Comparison of ENCODE assay signal across 13 cellular contexts in the genomic region with DNA sequence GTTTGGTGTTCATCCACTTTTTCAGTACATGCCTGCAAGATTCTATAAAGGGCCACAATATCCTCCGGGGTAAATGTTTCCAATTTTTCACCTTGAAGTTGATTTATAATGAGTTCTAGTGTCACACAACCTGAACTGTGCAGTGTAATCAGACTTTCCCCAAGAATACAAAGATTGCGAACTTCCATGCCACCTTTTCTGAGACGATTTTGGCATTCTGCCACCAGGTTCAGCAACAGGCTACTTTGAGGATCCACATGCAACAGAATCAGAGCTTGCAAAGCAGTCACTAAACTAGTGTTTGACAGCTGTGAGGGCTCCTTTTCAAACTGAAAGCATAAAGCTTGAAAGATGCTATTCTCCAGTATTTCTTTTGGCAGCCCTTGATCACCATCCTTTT. TPM values are rescaled to one million over a fixed set of nuclear protein-coding genes. Genes with fewer than 3 reads are reported as not detected.
DNase-seq lines count a peak whose midpoint lies in the region; ATAC-seq, FAIRE-seq and TF ChIP-seq lines count a peak whose summit lies in the region.
"Had no signal": no experiment of that assay in that cellular context is flagged by ENCODE, and none has a peak within 500 bp of the region (broad histone marks: within the 10 kb centered on the region; RNA-seq: fewer than 3 reads in every experiment).

No MANE protein-coding gene starts in this region.

- no peaks in the 10 kb centered on the region for H3K36me3 Mint-ChIP-seq in glutamatergic neuron (ENCODE audit: unreplicated experiment)

- 72% methylated on average over 3 of the region's 3 CpGs for WGBS in HepG2 (ENCODE audit: low lambda C conversion rate)
- WGBS in right lobe of liver (ENCODE audit: insufficient coverage, low coverage, low lambda C conversion rate, missing lambda C conversion rate): 34% methylated on average over 3 of the region's 3 CpGs

- POLR2A ChIA-PET in HepG2 (lab: Yijun Ruan, JAX): no interaction called here
- POLR2A ChIA-PET in OCI-LY7 (lab: Charles Lee): interaction anchor here (1.4 to 3.6 kb wide), 3 partner anchors 9 to 29 kb away, joined by 3 to 15 read pairs (median 7); no protein-coding TSS in a partner anchor

- TF ChIP-seq EP300 in HepG2 (IDR thresholded peaks at IDR 0.05; ENCODE audit: low read depth in 2 of 2, low read length in 2 of 2) (no peak), HepG2 (CRISPR knock-in tag; IDR thresholded peaks at IDR 0.05; ENCODE audit: borderline replicate concordance) (no peak)

- peaks cover 50% of the 10 kb centered on the region for H3K4me1 ChIP-seq in HepG2 (ENCODE audit: insufficient read depth, low read length)
- H3K4me1 ChIP-seq in right lobe of liver: peaks cover 0 to 25% (median 4%) of the 10 kb centered on the region in 4 donors
- H3K4me1 ChIP-seq in OCI-LY7 (ENCODE audit: insufficient read depth, low read length, poor library complexity, severe bottlenecking): peaks cover 47% of the 10 kb centered on the region

- H3K4me3 Mint-ChIP-seq in glutamatergic neuron (ENCODE audit: unreplicated experiment): no peak overlapping the region

- TF ChIP-seq CTCF in HepG2 (CRISPR knock-in tag; IDR thresholded peaks at IDR 0.05) (no peak), right lobe of liver (IDR thresholded peaks at IDR 0.05) (no peak), OCI-LY7 (conservative IDR thresholded peaks at IDR 0.05; ENCODE audit: low read length) (no peak), brain microvascular endothelial cell (IDR thresholded peaks at IDR 0.05; ENCODE audit: low read depth, low read length, missing control alignments) (no peak), glutamatergic neuron (IDR thresholded peaks at IDR 0.05; ENCODE audit: partially characterized antibody, unreplicated experiment) (no peak)

- intact Hi-C loops in HepG2 (cut with micrococcal nuclease; ENCODE audit: unreplicated experiment) (no loop called here), right lobe of liver (cut with DNase I) (no loop called here), OCI-LY7 (cut with micrococcal nuclease; ENCODE audit: unreplicated experiment) (no loop called here)

- no peak overlapping the region for H3K9ac ChIP-seq in HepG2 (ENCODE audit: insufficient read depth, low read depth, low read length)

- H3K36me3 ChIP-seq in HepG2 (replicated peaks in 1 of 2; ENCODE audit: control insufficient read depth in 1 of 2, insufficient read depth in 2 of 2, low read length in 2 of 2) (peaks cover 1 to 32% of the 10 kb centered on the region in 2 experiments; a peak in 4 of 5 replicates), right lobe of liver (peaks cover 0 to 14% (median 7%) of the 10 kb centered on the region in 4 donors), OCI-LY7 (ENCODE audit: insufficient read depth, low read length) (peaks cover 60% of the 10 kb centered on the region), brain microvascular endothelial cell (replicated peaks) (peaks cover 7% of the 10 kb centered on the region)

- H3K4me3 ChIP-seq in HepG2 (replicated peaks in 1 of 3; ENCODE audit: insufficient read depth in 1 of 3, low read depth in 2 of 3, low read length in 3 of 3) (peak overlapping the region in 1 of 3 experiments; percentile 89; a peak in 1 of 6 replicates), right lobe of liver (no peak overlapping the region), OCI-LY7 (ENCODE audit: low read depth, low read length, poor library complexity, severe bottlenecking) (peak overlapping the region; percentile 97), brain microvascular endothelial cell (ENCODE audit: low read depth, low read length) (no peak overlapping the region)

- H3K27ac Mint-ChIP-seq in glutamatergic neuron (ENCODE audit: unreplicated experiment): no peak overlapping the region
- H3K27ac Mint-ChIP-seq: mesothelial cell of epicardium had no signal

- no peaks in the 10 kb centered on the region for H3K9me3 ChIP-seq in HepG2 (ENCODE audit: low read length)
- H3K9me3 ChIP-seq in right lobe of liver: no peaks in the 10 kb centered on the region
- no peaks in the 10 kb centered on the region for H3K9me3 ChIP-seq in OCI-LY7 (ENCODE audit: low read length)

- no peaks in the 10 kb centered on the region; a peak in 1 of 5 replicates for H3K27me3 ChIP-seq in HepG2 (ENCODE audit: control insufficient read depth in 1 of 2, insufficient read depth in 2 of 2, low read length in 2 of 2)
- H3K27me3 ChIP-seq in right lobe of liver: no peaks in the 10 kb centered on the region
- no peaks in the 10 kb centered on the region for H3K27me3 ChIP-seq in brain microvascular endothelial cell (replicated peaks)

- H3K27ac ChIP-seq in HepG2 (ENCODE audit: extremely low read length, insufficient read depth, low read length) (no peak overlapping the region), right lobe of liver (no peak overlapping the region), OCI-LY7 (ENCODE audit: low read depth, low read length, poor library complexity, severe bottlenecking) (no peak overlapping the region), brain microvascular endothelial cell (no peak overlapping the region)
- H3K27ac ChIP-seq: HL-60, VCaP had no signal

- BruUV-seq in HepG2 (replicated peaks; lab: Mats Ljungman, UMichigan) (no TSS peak), OCI-LY7 (replicated peaks; lab: Mats Ljungman, UMichigan) (no TSS peak)

- no peaks in the 10 kb centered on the region for H3K9me2 ChIP-seq in OCI-LY7 (ENCODE audit: insufficient read depth, low read length)

- peaks cover 8% of the 10 kb centered on the region for H3K4me1 Mint-ChIP-seq in glutamatergic neuron (ENCODE audit: low read depth, unreplicated experiment)

- TF ChIP-seq POLR2A in HepG2 (IDR thresholded peaks at IDR 0.05; ENCODE audit: insufficient read depth in 1 of 2, low read depth in 2 of 2, low read length in 2 of 2) (no peak), right lobe of liver (IDR thresholded peaks at IDR 0.05) (no peak), erythroblast (IDR thresholded peaks at IDR 0.05; ENCODE audit: low read length) (no peak), H54 (IDR thresholded peaks at IDR 0.05; ENCODE audit: low read depth, low read length) (no peak)

- no peak for DNase-seq in HepG2 (ENCODE audit: low spot score)
- no peak for DNase-seq in right lobe of liver
- no peak for DNase-seq in OCI-LY7 (ENCODE audit: low spot score)
- DNase-seq in erythroblast (lab: John Stamatoyannopoulos, UW): peak; percentile 10 to 28
- no peak for DNase-seq in H54 (ENCODE audit: insufficient read length, low spot score)
- DNase-seq in brain microvascular endothelial cell: no peak
- DNase-seq in glutamatergic neuron: no peak
- DNase-seq in central memory CD4-positive, alpha-beta T cell: no peak
- DNase-seq: activated effector memory CD4-positive, alpha-beta T cell treated with anti-CD3 and anti-CD28 coated beads, Interleukin-2, amount 50 U/mL, for 16 hours; NCI-H446 had no signal

- H2AFZ ChIP-seq in HepG2 (ENCODE audit: low read length) (no peak overlapping the region), OCI-LY7 (ENCODE audit: low read length) (no peak overlapping the region)

- FAIRE-seq in HepG2 (lab: Jason Lieb, UNC) (no peak), H54 (lab: Jason Lieb, UNC) (no peak)

- H3K79me2 ChIP-seq in HepG2 (ENCODE audit: insufficient read depth, low read length): peaks cover 46% of the 10 kb centered on the region
- peaks cover 70% of the 10 kb centered on the region for H3K79me2 ChIP-seq in OCI-LY7 (ENCODE audit: insufficient read depth, low read depth, low read length)

- H3K4me2 ChIP-seq in HepG2 (ENCODE audit: low read depth, low read length) (peak overlapping the region; percentile 82), OCI-LY7 (ENCODE audit: low read length) (peak overlapping the region; percentile 90)

- peaks cover 4% of the 10 kb centered on the region for H3K27me3 Mint-ChIP-seq in glutamatergic neuron (ENCODE audit: unreplicated experiment)

- TF ChIP-seq RAD21 in HepG2 (CRISPR knock-in tag; IDR thresholded peaks at IDR 0.05): no peak

- in situ Hi-C loops in HepG2 (cut with HindIII; ENCODE audit: extremely low pct_ligation_motif_present, low pct_unique_long_range_greater_than_20kb) (no loop called here), brain microvascular endothelial cell (cut with HindIII; ENCODE audit: low pct_ligation_motif_present, low sequenced_read_pairs) (no loop called here)

- H4K20me1 ChIP-seq in HepG2 (ENCODE audit: insufficient read depth, low read length): peaks cover 15% of the 10 kb centered on the region; the same call in 1 of the 2 replicates
- peaks cover 27% of the 10 kb centered on the region for H4K20me1 ChIP-seq in OCI-LY7 (ENCODE audit: insufficient read depth, low read length)

- CTCF ChIA-PET in HepG2 (lab: Yijun Ruan, JAX; ENCODE audit: low intra/inter-chr PET ratio, low total read pairs) (no interaction called here), OCI-LY7 (lab: Charles Lee; ENCODE audit: unreplicated experiment) (interaction anchor here (1.5 kb wide), 1 partner anchor 19 kb away, joined by 4 read pairs; no protein-coding TSS in a partner anchor)

- peaks cover 6% of the 10 kb centered on the region for H3K9me3 Mint-ChIP-seq in glutamatergic neuron (ENCODE audit: unreplicated experiment)
- H3K9me3 Mint-ChIP-seq: mesothelial cell of epicardium had no signal

- ATAC-seq in HepG2 (no peak), right lobe of liver (no peak)

RNA-seq across cellular contexts. Expression of a gene that starts 1.6 kb away (rescaled TPM):
- total RNA-seq in HepG2 (2016; rRNA removed; fragmentation: Illumina TruSeq; extraction: Trizol) (17.8 and 24.8 TPM in 2 replicates), right lobe of liver (1 to 10 TPM; 3.8 to 9.6 (median 6.1) TPM), OCI-LY7 (2022) (15.1 and 16.4 TPM in 2 replicates), glutamatergic neuron (ENCODE audit: unreplicated experiment) (7.4 TPM)
- total RNA-seq in HepG2 (2016; cell fraction: cytosol; rRNA removed; fragmentation: Illumina TruSeq; extraction: Trizol; ENCODE audit: low read depth): 7.2 and 7.8 TPM in 2 replicates
- 16.7 and 28.2 TPM in 2 replicates for total RNA-seq in HepG2 (2016; cell fraction: insoluble cytoplasmic fraction; rRNA removed; fragmentation: Illumina TruSeq; extraction: Trizol)
- total RNA-seq in HepG2 (2016; cell fraction: membrane; rRNA removed; fragmentation: Illumina TruSeq; extraction: Trizol): 8.9 and 14.9 TPM in 2 replicates
- total RNA-seq in HepG2 (2016; cell fraction: nucleus; rRNA removed; fragmentation: Illumina TruSeq; extraction: Trizol): 16.4 and 17.2 TPM in 2 replicates
- 6.3 and 6.9 TPM in 2 replicates for polyA plus RNA-seq in HepG2 (2011; rRNA removed)
- 2.8 and 4.2 TPM in 2 replicates for polyA plus RNA-seq in HepG2 (2011; cell fraction: cytosol; rRNA removed)
- 4.9 and 9.0 TPM in 2 replicates for polyA plus RNA-seq in HepG2 (2011; cell fraction: nucleus; rRNA removed)
- polyA plus RNA-seq in HepG2 (2012): 6.8 and 8.0 TPM in 2 replicates
- polyA plus RNA-seq in HepG2 (2016; cell fraction: cytosol; fragmentation: Illumina TruSeq; extraction: Trizol; ENCODE audit: low read depth): 2.4 and 3.0 TPM in 2 replicates
- 21.6 and 23.1 TPM in 2 replicates for polyA plus RNA-seq in HepG2 (2016; cell fraction: insoluble cytoplasmic fraction; fragmentation: Illumina TruSeq; extraction: Trizol; ENCODE audit: low read depth)
- 4.2 and 4.6 TPM in 2 replicates for polyA plus RNA-seq in HepG2 (2016; cell fraction: membrane; fragmentation: Illumina TruSeq; extraction: Trizol; ENCODE audit: low read depth)
- polyA plus RNA-seq in HepG2 (2016; cell fraction: nucleus; fragmentation: Illumina TruSeq; extraction: Trizol; ENCODE audit: insufficient read depth, low read depth): 23.7 and 30.6 TPM in 2 replicates
- polyA minus RNA-seq in HepG2 (2011; rRNA and poly(A)+ RNA removed; ENCODE audit: low replicate concordance): 1.4 and 11.6 TPM in 2 replicates
- polyA minus RNA-seq in HepG2 (2011; cell fraction: cytosol; rRNA and poly(A)+ RNA removed): 3.3 and 3.9 TPM in 2 replicates
- polyA minus RNA-seq in HepG2 (2011; cell fraction: nucleus; rRNA and poly(A)+ RNA removed): 12.0 and 15.3 TPM in 2 replicates
- 12.9 and 14.7 TPM in 2 replicates for total RNA-seq in OCI-LY7 (2014; rRNA removed; shearing (Covaris generic))

RNA-seq across cellular contexts. Expression of a gene that starts 1.7 kb away (rescaled TPM):
- total RNA-seq in HepG2 (2016; rRNA removed; fragmentation: Illumina TruSeq; extraction: Trizol): 39.2 and 43.1 TPM in 2 replicates
- 9.6 and 9.7 TPM in 2 replicates for total RNA-seq in HepG2 (2016; cell fraction: cytosol; rRNA removed; fragmentation: Illumina TruSeq; extraction: Trizol; ENCODE audit: low read depth)
- total RNA-seq in HepG2 (2016; cell fraction: insoluble cytoplasmic fraction; rRNA removed; fragmentation: Illumina TruSeq; extraction: Trizol): 44.7 and 46.0 TPM in 2 replicates
- 19.2 TPM in 2 replicates for total RNA-seq in HepG2 (2016; cell fraction: membrane; rRNA removed; fragmentation: Illumina TruSeq; extraction: Trizol)
- total RNA-seq in HepG2 (2016; cell fraction: nucleus; rRNA removed; fragmentation: Illumina TruSeq; extraction: Trizol): 73.8 and 83.7 TPM in 2 replicates
- polyA plus RNA-seq in HepG2 (2011; rRNA removed): 53.9 and 59.2 TPM in 2 replicates
- 24.6 and 29.6 TPM in 2 replicates for polyA plus RNA-seq in HepG2 (2011; cell fraction: cytosol; rRNA removed)
- polyA plus RNA-seq in HepG2 (2011; cell fraction: nucleus; rRNA removed): 76.6 and 78.8 TPM in 2 replicates
- 27.0 and 30.9 TPM in 2 replicates for polyA plus RNA-seq in HepG2 (2012)
- polyA plus RNA-seq in HepG2 (2016; cell fraction: cytosol; fragmentation: Illumina TruSeq; extraction: Trizol; ENCODE audit: low read depth): 5.1 and 6.8 TPM in 2 replicates
- 49.7 and 51.4 TPM in 2 replicates for polyA plus RNA-seq in HepG2 (2016; cell fraction: insoluble cytoplasmic fraction; fragmentation: Illumina TruSeq; extraction: Trizol; ENCODE audit: low read depth)
- 15.2 and 18.8 TPM in 2 replicates for polyA plus RNA-seq in HepG2 (2016; cell fraction: membrane; fragmentation: Illumina TruSeq; extraction: Trizol; ENCODE audit: low read depth)
- polyA plus RNA-seq in HepG2 (2016; cell fraction: nucleus; fragmentation: Illumina TruSeq; extraction: Trizol; ENCODE audit: insufficient read depth, low read depth): 66.9 and 74.7 TPM in 2 replicates
- 87.7 and 260 TPM in 2 replicates for polyA minus RNA-seq in HepG2 (2011; rRNA and poly(A)+ RNA removed; ENCODE audit: low replicate concordance)
- 25.6 and 30.9 TPM in 2 replicates for polyA minus RNA-seq in HepG2 (2011; cell fraction: cytosol; rRNA and poly(A)+ RNA removed)
- polyA minus RNA-seq in HepG2 (2011; cell fraction: nucleus; rRNA and poly(A)+ RNA removed): 211 and 212 TPM in 2 replicates
- 10 to 100 TPM; 31.5 to 42.1 (median 36.7) TPM for total RNA-seq in right lobe of liver
- 51.9 and 68.1 TPM in 2 replicates for total RNA-seq in OCI-LY7 (2014; rRNA removed; shearing (Covaris generic))
- 67.1 and 72.6 TPM in 2 replicates for total RNA-seq in OCI-LY7 (2022)
- total RNA-seq in glutamatergic neuron (ENCODE audit: unreplicated experiment): 37.9 TPM

RNA-seq across cellular contexts. Expression of a gene that starts 16.3 kb away (rescaled TPM):
- 0.11 and 0.20 TPM in 2 replicates for total RNA-seq in HepG2 (2016; rRNA removed; fragmentation: Illumina TruSeq; extraction: Trizol)
- not detected in 2 replicates for total RNA-seq in HepG2 (2016; cell fraction: cytosol; rRNA removed; fragmentation: Illumina TruSeq; extraction: Trizol; ENCODE audit: low read depth)
- not detected in 2 replicates for total RNA-seq in HepG2 (2016; cell fraction: insoluble cytoplasmic fraction; rRNA removed; fragmentation: Illumina TruSeq; extraction: Trizol)
- not detected in 2 replicates for total RNA-seq in HepG2 (2016; cell fraction: membrane; rRNA removed; fragmentation: Illumina TruSeq; extraction: Trizol)
- total RNA-seq in HepG2 (2016; cell fraction: nucleus; rRNA removed; fragmentation: Illumina TruSeq; extraction: Trizol): not detected in 2 replicates
- polyA plus RNA-seq in HepG2 (2011; rRNA removed): not detected in 2 replicates
- not detected in 2 replicates for polyA plus RNA-seq in HepG2 (2011; cell fraction: cytosol; rRNA removed)
- not detected in 2 replicates for polyA plus RNA-seq in HepG2 (2011; cell fraction: nucleus; rRNA removed)
- polyA plus RNA-seq in HepG2 (2012): 0.09 TPM in 1 of 2 replicates, not detected in the other
- 0.10 TPM in 1 of 2 replicates, not detected in the other for polyA plus RNA-seq in HepG2 (2016; cell fraction: cytosol; fragmentation: Illumina TruSeq; extraction: Trizol; ENCODE audit: low read depth)
- polyA plus RNA-seq in HepG2 (2016; cell fraction: insoluble cytoplasmic fraction; fragmentation: Illumina TruSeq; extraction: Trizol; ENCODE audit: low read depth): not detected in 2 replicates
- polyA plus RNA-seq in HepG2 (2016; cell fraction: membrane; fragmentation: Illumina TruSeq; extraction: Trizol; ENCODE audit: low read depth): 0.25 TPM in 1 of 2 replicates, not detected in the other
- polyA plus RNA-seq in HepG2 (2016; cell fraction: nucleus; fragmentation: Illumina TruSeq; extraction: Trizol; ENCODE audit: insufficient read depth, low read depth): not detected in 2 replicates
- polyA minus RNA-seq in HepG2 (2011; rRNA and poly(A)+ RNA removed; ENCODE audit: low replicate concordance): not detected in 2 replicates
- not detected in 2 replicates for polyA minus RNA-seq in HepG2 (2011; cell fraction: cytosol; rRNA and poly(A)+ RNA removed)
- polyA minus RNA-seq in HepG2 (2011; cell fraction: nucleus; rRNA and poly(A)+ RNA removed): not detected in 2 replicates
- under 1 TPM in 4 of 6 experiments, not detected in 2; 0.10 to 0.64 (median 0.41) TPM for total RNA-seq in right lobe of liver
- not detected in 2 replicates for total RNA-seq in OCI-LY7 (2014; rRNA removed; shearing (Covaris generic))
- not detected in 2 replicates for total RNA-seq in OCI-LY7 (2022)
- total RNA-seq in glutamatergic neuron (ENCODE audit: unreplicated experiment): not detected

Comparison
In these comparisons a context has a peak if more than half of its experiments do, and no peak if none do; other contexts are left out.
1. DNase-seq: peak in erythroblast (2 of 2); none in HepG2 (single experiment), right lobe of liver (0 of 3), OCI-LY7 (single experiment), H54 (single experiment), brain microvascular endothelial cell (single experiment), glutamatergic neuron (single experiment) and central memory CD4-positive, alpha-beta T cell (single experiment).